16 cellular contexts compared by ENCODE assay signal in genomic region chr9:87923012-87923411, GRCh38. TPM values are rescaled to one million over a fixed set of nuclear protein-coding genes. Genes with fewer than 3 reads are reported as not detected.
"Had no signal": no experiment of that assay in that cellular context is flagged by ENCODE, and none has a peak within 500 bp of the region (broad histone marks: within the 10 kb centered on the region; RNA-seq: fewer than 3 reads in every experiment).

No MANE protein-coding gene starts in this region.

RNA-seq across cellular contexts. Expression of gene SPATA31C1, which starts 5.2 kb away (rescaled TPM):
- total RNA-seq: activated CD8-positive, alpha-beta memory T cell treated with anti-CD3 and anti-CD28 coated beads for 36 hours; activated T-cell treated with anti-CD3 and anti-CD28 coated beads, Interleukin-2, amount 50 U/mL, for 4 hours; breast epithelium; endothelial cell of umbilical vein; kidney; left colon; mammary epithelial cell; mucosa of gallbladder; ovary; progenitor cell of endocrine pancreas; renal cortical epithelial cell; right lobe of liver; temporal lobe; tibial nerve; ureter had no signal

RNA-seq across cellular contexts. Expression of gene SPATA31E1, which starts 40.3 kb away (rescaled TPM):
- total RNA-seq: activated CD8-positive, alpha-beta memory T cell treated with anti-CD3 and anti-CD28 coated beads for 36 hours; activated T-cell treated with anti-CD3 and anti-CD28 coated beads, Interleukin-2, amount 50 U/mL, for 4 hours; breast epithelium; endothelial cell of umbilical vein; kidney; left colon; liver; mammary epithelial cell; mucosa of gallbladder; ovary; progenitor cell of endocrine pancreas; renal cortical epithelial cell; right lobe of liver; temporal lobe; tibial nerve; ureter had no signal
